In genomic region chr1:182735343-182735742, GRCh38 we compare ENCODE assay signal across 32 cellular contexts. TPM values are rescaled to one million over a fixed set of nuclear protein-coding genes. Genes with fewer than 3 reads are reported as not detected.
"Had no signal": no experiment of that assay in that cellular context is flagged by ENCODE, and none has a peak within 500 bp of the region (broad histone marks: within the 10 kb centered on the region; RNA-seq: fewer than 3 reads in every experiment).

No MANE protein-coding gene starts in this region.

- H3K27ac ChIP-seq: neural progenitor cell, ovary, parathyroid adenoma, psoas muscle, right lobe of liver, sigmoid colon, suprapubic skin, testis, tibial artery, transverse colon, upper lobe of right lung, uterus had no signal

- ATAC-seq: natural killer cell; psoas muscle; right cardiac atrium; right lobe of liver; stimulated activated memory B cell treated with anti-CD40 and anti-IgM and Interleukin-4, amounts not matched to agents 10 μg/mL and 1 μg/mL and 100 μg/mL, for 72 hours; stimulated activated naive CD8-positive, alpha-beta T cell treated with anti-CD3 and anti-CD28 coated beads, Interleukin-15, amount 100 ng/mL, for 72 hours; stimulated activated naive CD8-positive, alpha-beta T cell treated with anti-CD3 and anti-CD28 coated beads, Interleukin-15, Interleukin-2, amounts not matched to agents 100 U/mL and 50 U/mL, for 24 hours; upper lobe of right lung had no signal

- H3K36me3 Mint-ChIP-seq: natural killer cell; neural progenitor cell; stimulated activated memory B cell treated with anti-CD40 and anti-IgM and Interleukin-4, amounts not matched to agents 10 μg/mL and 1 μg/mL and 100 μg/mL, for 72 hours; type B pancreatic cell had no signal

- H3K4me3 ChIP-seq: neural progenitor cell, ovary, psoas muscle, right lobe of liver, sigmoid colon, suprapubic skin, testis, tibial artery, transverse colon, upper lobe of right lung, uterus had no signal

- H3K36me3 ChIP-seq: neural progenitor cell, ovary, right lobe of liver, sigmoid colon, suprapubic skin, tibial artery, transverse colon, upper lobe of right lung, uterus had no signal

- H2AFZ ChIP-seq: neural progenitor cell, parathyroid adenoma had no signal

- H3K4me3 Mint-ChIP-seq: natural killer cell; nephron; neural progenitor cell; stimulated activated memory B cell treated with anti-CD40 and anti-IgM and Interleukin-4, amounts not matched to agents 10 μg/mL and 1 μg/mL and 100 μg/mL, for 72 hours; stimulated activated naive CD8-positive, alpha-beta T cell treated with anti-CD3 and anti-CD28 coated beads, Interleukin-15, amount 100 ng/mL, for 72 hours; type B pancreatic cell had no signal

- H3K9me3 ChIP-seq: ovary, psoas muscle, right lobe of liver, sigmoid colon, suprapubic skin, testis, tibial artery, transverse colon, upper lobe of right lung, uterus had no signal

- H3K27me3 Mint-ChIP-seq: progenitor cell of endocrine pancreas; stimulated activated memory B cell treated with anti-CD40 and anti-IgM and Interleukin-4, amounts not matched to agents 10 μg/mL and 1 μg/mL and 100 μg/mL, for 72 hours; type B pancreatic cell had no signal

- H3K9me3 Mint-ChIP-seq: natural killer cell; nephron; stimulated activated naive CD8-positive, alpha-beta T cell treated with anti-CD3 and anti-CD28 coated beads, Interleukin-15, amount 100 ng/mL, for 72 hours; type B pancreatic cell had no signal

- H3K79me2 ChIP-seq: parathyroid adenoma had no signal

- H3K27ac Mint-ChIP-seq: natural killer cell; nephron; neural progenitor cell; progenitor cell of endocrine pancreas; stimulated activated memory B cell treated with anti-CD40 and anti-IgM and Interleukin-4, amounts not matched to agents 10 μg/mL and 1 μg/mL and 100 μg/mL, for 72 hours; stimulated activated naive CD8-positive, alpha-beta T cell treated with anti-CD3 and anti-CD28 coated beads, Interleukin-15, amount 100 ng/mL, for 72 hours; type B pancreatic cell had no signal

- H3K4me2 ChIP-seq: neural progenitor cell had no signal

- H3K4me1 Mint-ChIP-seq: stimulated activated memory B cell treated with anti-CD40 and anti-IgM and Interleukin-4, amounts not matched to agents 10 μg/mL and 1 μg/mL and 100 μg/mL, for 72 hours had no signal

- H3K27me3 ChIP-seq: neural progenitor cell, ovary, right lobe of liver, sigmoid colon, suprapubic skin, testis, tibial artery, transverse colon, upper lobe of right lung, uterus had no signal

- H3K4me1 ChIP-seq: parathyroid adenoma, psoas muscle, right lobe of liver, sigmoid colon, suprapubic skin, transverse colon, upper lobe of right lung, uterus had no signal

- DNase-seq: natural killer cell; occipital lobe; ovary; posterior cingulate gyrus; psoas muscle; right cardiac atrium; right lobe of liver; sigmoid colon; small intestine; stimulated activated CD4-positive, alpha-beta T cell treated with anti-CD3 and anti-CD28 coated beads, Interleukin-15, amount 100 ng/mL, for 24 hours; stimulated activated CD4-positive, alpha-beta T cell treated with anti-CD3 and anti-CD28 coated beads, Interleukin-2, amount 100 ng/mL, for 24 hours; stimulated activated CD4-positive, alpha-beta T cell treated with anti-CD3 and anti-CD28 coated beads, Interleukin-2, amount 100 ng/mL, for 48 hours; stimulated activated CD4-positive, alpha-beta T cell treated with anti-CD3 and anti-CD28 coated beads, Interleukin-4, amount 100 ng/mL, for 24 hours; stimulated activated naive CD4-positive, alpha-beta T cell; stimulated activated naive CD8-positive, alpha-beta T cell treated with anti-CD3 and anti-CD28 coated beads, Interleukin-15, amount 100 ng/mL, for 72 hours; stimulated activated naive CD8-positive, alpha-beta T cell treated with anti-CD3 and anti-CD28 coated beads, Interleukin-15, Interleukin-2, amounts not matched to agents 100 U/mL and 50 U/mL, for 24 hours; substantia nigra; testis; tibial artery; transverse colon; upper lobe of right lung; uterus had no signal

RNA-seq across cellular contexts. Expression of gene RGS8, which starts 51.0 kb away (rescaled TPM):
- total RNA-seq: natural killer cell, osteoblast, psoas muscle, renal cortical epithelial cell, right lobe of liver, skeletal muscle tissue, suprapubic skin, upper lobe of right lung, uterus had no signal
